Comparison of ENCODE assay signal across 8 cellular contexts in genomic region chr10:132397036-132397541, GRCh38. TPM values are rescaled to one million over a fixed set of nuclear protein-coding genes. Genes with fewer than 3 reads are reported as not detected.
DNase-seq lines count a peak whose midpoint lies in the region; ATAC-seq and TF ChIP-seq lines count a peak whose summit lies in the region.

PWWP2B (plus strand) TSS chr10:132397200; CDS start chr10:132397227, 27 bp downstream.

- CTCF ChIA-PET in MCF 10A (lab: Yijun Ruan, JAX), result interaction anchor here (2.4 kb wide), 1 partner anchor 21 kb away, joined by 9 read pairs; no protein-coding TSS in a partner anchor

- no TSS peak for BruUV-seq in MCF 10A (replicated peaks; lab: Mats Ljungman, UMichigan)

- TF ChIP-seq CTCF in MCF 10A (IDR thresholded peaks at IDR 0.05; ENCODE audit: unreplicated experiment) (no peak), kidney epithelial cell (IDR thresholded peaks at IDR 0.05; ENCODE audit: insufficient read depth, low read length, poor library complexity, severe bottlenecking) (no peak)

- ATAC-seq in GM18868 (IDR thresholded peaks at IDR 0.05; ENCODE audit: unreplicated experiment) (peak; percentile 44), HG03025 (IDR thresholded peaks at IDR 0.05; ENCODE audit: low FRiP score, unreplicated experiment) (peak; percentile 36)

- H3K36me3 ChIP-seq in kidney epithelial cell (ENCODE audit: control insufficient read depth, insufficient read depth, low read length), result no peaks in the 10 kb centered on the region

- peak within 1 kb of the TSS; percentile 69 for H3K27ac Mint-ChIP-seq in MCF 10A (ENCODE audit: low read depth, unreplicated experiment)

- H3K27me3 ChIP-seq in kidney epithelial cell (ENCODE audit: control insufficient read depth, insufficient read depth, low read length), result no peaks in the 10 kb centered on the region

- peaks cover 11% of the 10 kb centered on the region for H3K4me1 Mint-ChIP-seq in MCF 10A (ENCODE audit: insufficient read depth, unreplicated experiment)

- no peaks in the 10 kb centered on the region for H3K27me3 Mint-ChIP-seq in MCF 10A (ENCODE audit: insufficient read depth, unreplicated experiment)

- DNase-seq in T-helper 22 cell (ENCODE audit: low read depth) (peak; percentile 48), MCF 10A (ENCODE audit: unreplicated experiment) (no peak), kidney epithelial cell (ENCODE audit: low read depth) (no peak), SK-N-DZ (ENCODE audit: low spot score) (no peak), GOT3 (lab: John Stamatoyannopoulos, UW) (no peak)
- DNase-seq in stimulated activated CD4-positive, alpha-beta T cell treated with anti-CD3 and anti-CD28 coated beads, Interleukin-2, amount 100 ng/mL, for 24 hours, result peak; percentile 54 to 64

- POLR2A ChIA-PET in MCF 10A (lab: Yijun Ruan, JAX), result interaction anchor here (0.6 to 2.6 kb wide), 4 partner anchors 21 to 51 kb away, joined by 3 to 17 read pairs (median 10); no protein-coding TSS in a partner anchor

- peak within 1 kb of the TSS; percentile 70 for H3K4me3 ChIP-seq in kidney epithelial cell (ENCODE audit: low read depth, low read length)

- peaks cover 7% of the 10 kb centered on the region for H3K9me3 Mint-ChIP-seq in MCF 10A (ENCODE audit: unreplicated experiment)

- intact Hi-C loops in MCF 10A (cut with micrococcal nuclease), result loop anchor here (1.0 kb wide), 1 partner anchor 49 kb away; no protein-coding TSS in a partner anchor

- peak within 1 kb of the TSS; percentile 81 for H3K4me3 Mint-ChIP-seq in MCF 10A (ENCODE audit: unreplicated experiment)

- no peaks in the 10 kb centered on the region for H3K36me3 Mint-ChIP-seq in MCF 10A (ENCODE audit: insufficient read depth, unreplicated experiment)

RNA-seq across cellular contexts. Expression of gene PWWP2B, which starts in this region (rescaled TPM):
- total RNA-seq in MCF 10A (2022), result 10.0 and 13.0 TPM in 2 replicates
- total RNA-seq in kidney epithelial cell, result 25.2 and 27.1 TPM in 2 replicates
- 12.2 and 18.0 TPM in 2 replicates for polyA plus RNA-seq in SK-N-DZ (2014; cell fraction: cytosol; rRNA removed)
- polyA plus RNA-seq in SK-N-DZ (2014; cell fraction: nucleus; rRNA removed), result 20.1 and 20.9 TPM in 2 replicates

Comparison
In these comparisons a context has a peak if more than half of its experiments do, and no peak if none do; other contexts are left out.
1. DNase-seq: peak in T-helper 22 cell (single experiment) and stimulated activated CD4-positive, alpha-beta T cell treated with anti-CD3 and anti-CD28 coated beads, Interleukin-2, amount 100 ng/mL, for 24 hours (2 of 2); none in MCF 10A (single experiment), kidney epithelial cell (single experiment), SK-N-DZ (single experiment) and GOT3 (single experiment).